In the genomic region with DNA sequence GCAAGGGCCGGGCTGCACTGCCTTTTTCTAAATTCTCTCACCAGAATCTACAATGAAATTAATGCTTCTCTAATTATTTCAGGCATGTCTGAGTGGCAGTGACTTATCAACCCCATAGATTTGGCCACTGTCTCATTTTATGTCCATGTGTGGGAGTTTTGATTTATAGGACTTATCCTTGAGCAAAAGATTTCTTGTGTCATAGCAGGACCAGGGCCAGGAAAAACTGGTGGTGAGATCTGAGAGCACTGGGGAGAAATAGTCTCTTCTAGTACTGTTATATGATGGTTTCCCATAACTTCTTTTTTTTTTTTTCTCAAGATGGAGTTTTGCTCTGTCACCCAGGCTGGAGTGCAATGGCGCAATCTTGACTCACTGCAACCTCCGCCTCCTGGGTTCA, we compare ENCODE assay signal across 20 cellular contexts. TPM values are rescaled to one million over a fixed set of nuclear protein-coding genes. Genes with fewer than 3 reads are reported as not detected.
A peak's percentile ranks its signal among the peaks of the same experiment; 100 is the strongest.
DNase-seq lines count a peak whose midpoint lies in the region; ATAC-seq and TF ChIP-seq lines count a peak whose summit lies in the region.
"Had no signal": no experiment of that assay in that cellular context is flagged by ENCODE, and none has a peak within 500 bp of the region (broad histone marks: within the 10 kb centered on the region; RNA-seq: fewer than 3 reads in every experiment).

No MANE protein-coding gene starts in this region.

- H2AK5ac ChIP-seq in IMR-90 (ENCODE audit: low read depth, low read length) = no peak overlapping the region

- H3K36me3 ChIP-seq in IMR-90 (ENCODE audit: control insufficient read depth, insufficient read depth, low read length) (no peaks in the 10 kb centered on the region), smooth muscle cell (ENCODE audit: low read depth) (no peaks in the 10 kb centered on the region), SK-N-SH (replicated peaks in 1 of 2; ENCODE audit: control insufficient read depth in 1 of 2, insufficient read depth in 2 of 2, low read length in 1 of 2) (no peaks in the 10 kb centered on the region)
- H3K36me3 ChIP-seq in CD8-positive, alpha-beta memory T cell (ENCODE audit: insufficient read depth, low read length) = no peaks in the 10 kb centered on the region
- H3K36me3 ChIP-seq: BE2C had no signal

- H3K14ac ChIP-seq in IMR-90 (replicated peaks; ENCODE audit: low read depth, low read length) = 0 out of 2 replicates have a peak overlapping the region, but pooled peaks have one; percentile 37

- H3K4me3 ChIP-seq in IMR-90 (ENCODE audit: insufficient read depth, low read depth, low read length) (no peak overlapping the region), smooth muscle cell (no peak overlapping the region), SK-N-SH (ENCODE audit: low read depth in 2 of 2, low read length in 1 of 2) (no peak overlapping the region)
- no peak overlapping the region for H3K4me3 ChIP-seq in CD8-positive, alpha-beta memory T cell (ENCODE audit: low read length)
- H3K4me3 ChIP-seq: A549, SK-N-MC had no signal

- WGBS in IMR-90 (ENCODE audit: extremely low coverage in 2 of 2, insufficient read length in 1 of 2), 2 experiments = no CpG with 5 or more reads among the region's 3 CpGs
- WGBS in smooth muscle cell (ENCODE audit: low lambda C conversion rate) = 94% methylated on average over 3 of the region's 3 CpGs
- 60% methylated on average over 3 of the region's 3 CpGs for WGBS in SK-N-SH (ENCODE audit: low lambda C conversion rate)

- POLR2A ChIA-PET in IMR-90 (lab: Charles Lee; ENCODE audit: unreplicated experiment) = no interaction called here
- POLR2A ChIA-PET in CD8-positive, alpha-beta memory T cell (lab: Charles Lee) = no interaction called here
- POLR2A ChIA-PET in SK-N-SH (lab: Yijun Ruan, JAX) = no interaction called here

- no peak overlapping the region for H3K4me3 Mint-ChIP-seq in CD8-positive, alpha-beta memory T cell
- H3K4me3 Mint-ChIP-seq: CD4-positive, alpha-beta memory T cell had no signal

- no peak overlapping the region for H4K91ac ChIP-seq in IMR-90 (ENCODE audit: insufficient read depth, low read depth, low read length)

- peak; percentile 34 for DNase-seq in AG20443 (ENCODE audit: low spot score)
- peak; percentile 43 for DNase-seq in IMR-90
- peak; percentile 30 for DNase-seq in kidney glomerular epithelial cell (lab: John Stamatoyannopoulos, UW)
- DNase-seq in smooth muscle cell (lab: John Stamatoyannopoulos, UW; ENCODE audit: unreplicated experiment) = no peak
- DNase-seq in dermis blood vessel endothelial cell = no peak
- DNase-seq in activated naive CD4-positive, alpha-beta T cell treated with anti-CD3 and anti-CD28 coated beads, Interleukin-2, amount 50 U/mL, for 16 hours = no peak
- no peak for DNase-seq in CD8-positive, alpha-beta memory T cell
- DNase-seq in SK-N-SH = no peak
- DNase-seq: BE2C; CD4-positive, alpha-beta memory T cell; DMS 273 treated with DMSO at 0.1 percent for 48 hours; HCEC 1CT; KG1; NCI-H1048; NCI-H1694 had no signal

- CTCF ChIA-PET in IMR-90 (lab: Yijun Ruan, JAX) = no interaction called here
- CTCF ChIA-PET in CD8-positive, alpha-beta memory T cell (lab: Charles Lee) = no interaction called here
- CTCF ChIA-PET in SK-N-SH (lab: Yijun Ruan, JAX) = no interaction called here

- H3K9ac ChIP-seq in IMR-90 (ENCODE audit: low read depth, low read length) (no peak overlapping the region), smooth muscle cell (ENCODE audit: low read depth) (no peak overlapping the region), SK-N-SH (no peak overlapping the region)

- H3K4me1 Mint-ChIP-seq in CD8-positive, alpha-beta memory T cell = peaks cover 0 to 4% (median 0%) of the 10 kb centered on the region in 3 donors
- H3K4me1 Mint-ChIP-seq: CD4-positive, alpha-beta memory T cell had no signal

- BruUV-seq in IMR-90 (replicated peaks; lab: Mats Ljungman, UMichigan) = no TSS peak

- peaks cover 0 to under 1% (median 0%) of the 10 kb centered on the region in 3 donors for H3K36me3 Mint-ChIP-seq in CD8-positive, alpha-beta memory T cell
- H3K36me3 Mint-ChIP-seq: CD4-positive, alpha-beta memory T cell had no signal

- no peak overlapping the region for H2BK20ac ChIP-seq in IMR-90 (ENCODE audit: low read depth, low read length)

- H2BK5ac ChIP-seq in IMR-90 (ENCODE audit: low read depth, low read length, poor library complexity, severe bottlenecking) = no peak overlapping the region

- H3K9me3 ChIP-seq in IMR-90 (ENCODE audit: control insufficient read depth, insufficient read depth, low read length) = no peaks in the 10 kb centered on the region
- H3K9me3 ChIP-seq in smooth muscle cell (replicated peaks; ENCODE audit: low read depth) = no peaks in the 10 kb centered on the region
- no peaks in the 10 kb centered on the region for H3K9me3 ChIP-seq in CD8-positive, alpha-beta memory T cell (ENCODE audit: low read length)
- H3K9me3 ChIP-seq in SK-N-SH = no peaks in the 10 kb centered on the region
- H3K9me3 ChIP-seq: A549, BE2C had no signal

- no peak for TF ChIP-seq POLR2A in IMR-90 (IDR thresholded peaks at IDR 0.05; ENCODE audit: low read depth, low read length)

- H3K23ac ChIP-seq in IMR-90 (ENCODE audit: low read depth, low read length) = no peak overlapping the region

- no peak overlapping the region for H3K27ac Mint-ChIP-seq in CD8-positive, alpha-beta memory T cell

- H4K20me1 ChIP-seq in IMR-90 (ENCODE audit: insufficient read depth, low read length) = no peaks in the 10 kb centered on the region
- H4K20me1 ChIP-seq in smooth muscle cell (ENCODE audit: low read depth) = no peaks in the 10 kb centered on the region
- no peaks in the 10 kb centered on the region for H4K20me1 ChIP-seq in SK-N-SH (ENCODE audit: insufficient read depth)

- H3K9me3 Mint-ChIP-seq in CD8-positive, alpha-beta memory T cell = no peaks in the 10 kb centered on the region
- H3K9me3 Mint-ChIP-seq: CD4-positive, alpha-beta memory T cell had no signal

- no peak overlapping the region for H3K27ac ChIP-seq in IMR-90 (ENCODE audit: insufficient read depth, low read length)
- peak overlapping the region; percentile 8 for H3K27ac ChIP-seq in smooth muscle cell (ENCODE audit: low read depth)
- no peak overlapping the region for H3K27ac ChIP-seq in CD8-positive, alpha-beta memory T cell (ENCODE audit: low read depth, low read length)
- no peak overlapping the region for H3K27ac ChIP-seq in SK-N-SH (ENCODE audit: low read depth in 2 of 2, low read length in 1 of 2)
- H3K27ac ChIP-seq: A549, HL-60, SK-N-MC had no signal

- no peaks in the 10 kb centered on the region for H3F3A ChIP-seq in smooth muscle cell (ENCODE audit: low read depth)
- H3F3A ChIP-seq in SK-N-SH (replicated peaks; ENCODE audit: insufficient read depth) = no peaks in the 10 kb centered on the region

- no peak overlapping the region for H2BK120ac ChIP-seq in IMR-90 (ENCODE audit: low read depth, low read length)

- TF ChIP-seq RAD21 in IMR-90 (IDR thresholded peaks at IDR 0.05; ENCODE audit: low read length) (no peak), SK-N-SH (IDR thresholded peaks at IDR 0.05; ENCODE audit: low read length) (no peak)

- H3K4me1 ChIP-seq in IMR-90 (ENCODE audit: control insufficient read depth, insufficient read depth, low read length) = peaks cover 2% of the 10 kb centered on the region; the same call in 1 of the 2 replicates
- peaks cover 10% of the 10 kb centered on the region for H3K4me1 ChIP-seq in smooth muscle cell (ENCODE audit: low read depth)
- no peaks in the 10 kb centered on the region for H3K4me1 ChIP-seq in CD8-positive, alpha-beta memory T cell (ENCODE audit: insufficient read depth, low read length)
- H3K4me1 ChIP-seq in SK-N-SH (ENCODE audit: control insufficient read depth in 1 of 2, insufficient read depth in 2 of 2, low read depth in 1 of 2, low read length in 1 of 2) = no peaks in the 10 kb centered on the region
- H3K4me1 ChIP-seq: A549, BE2C had no signal

- peaks cover 11 to 45% of the 10 kb centered on the region in 2 donors for H3K27me3 Mint-ChIP-seq in CD8-positive, alpha-beta memory T cell

- H3K18ac ChIP-seq in IMR-90 (ENCODE audit: low read depth, low read length) = no peak overlapping the region

- H4K8ac ChIP-seq in IMR-90 (ENCODE audit: low read depth in 2 of 2, low read length in 2 of 2) = no peak overlapping the region

- H3K79me2 ChIP-seq in smooth muscle cell (ENCODE audit: low read depth) = no peaks in the 10 kb centered on the region
- H3K79me2 ChIP-seq in SK-N-SH (ENCODE audit: insufficient read depth) = no peaks in the 10 kb centered on the region

- no peaks in the 10 kb centered on the region for H3K79me1 ChIP-seq in IMR-90 (ENCODE audit: low read depth in 1 of 2, low read length in 2 of 2)

- no peaks in the 10 kb centered on the region for H3K9me2 ChIP-seq in SK-N-SH

- no peak overlapping the region for H4K5ac ChIP-seq in IMR-90 (ENCODE audit: low read depth, low read length)

- ATAC-seq in IMR-90 (ENCODE audit: low read depth) = no peak
- ATAC-seq: A549 had no signal

- no peaks in the 10 kb centered on the region for H3K9me1 ChIP-seq in IMR-90 (ENCODE audit: insufficient read depth, low read length)

- intact Hi-C loops in IMR-90 (cut with micrococcal nuclease) = no loop called here

- no peak overlapping the region for H2AFZ ChIP-seq in IMR-90 (replicated peaks; ENCODE audit: low read length, poor library complexity)
- H2AFZ ChIP-seq in smooth muscle cell (ENCODE audit: low read depth) = no peak overlapping the region
- H2AFZ ChIP-seq in SK-N-SH (ENCODE audit: low read depth) = no peak overlapping the region

- in situ Hi-C loops in IMR-90 (cut with MboI; ENCODE audit: low sequenced_read_pairs) = no loop called here

- H3K4me2 ChIP-seq in IMR-90 (ENCODE audit: low read depth, low read length) = no peak overlapping the region
- H3K4me2 ChIP-seq in smooth muscle cell = no peak overlapping the region
- H3K4me2 ChIP-seq in SK-N-SH = no peak overlapping the region
- H3K4me2 ChIP-seq: A549 had no signal

- H3K4ac ChIP-seq in IMR-90 (ENCODE audit: low read depth, low read length) = no peak overlapping the region

- no peak overlapping the region for H2BK15ac ChIP-seq in IMR-90 (ENCODE audit: low read depth, low read length)

- TF ChIP-seq CTCF in IMR-90 (conservative IDR thresholded peaks at IDR 0.05; ENCODE audit: low read depth, low read length) = no peak
- no peak for TF ChIP-seq CTCF in smooth muscle cell (IDR thresholded peaks at IDR 0.05; ENCODE audit: borderline replicate concordance, insufficient read depth, poor library complexity, severe bottlenecking)
- no peak for TF ChIP-seq CTCF in SK-N-SH (IDR thresholded peaks at IDR 0.05)

- H3K27me3 ChIP-seq in IMR-90 (ENCODE audit: control insufficient read depth, insufficient read depth, low read length) (no peaks in the 10 kb centered on the region), smooth muscle cell (ENCODE audit: low read depth) (no peaks in the 10 kb centered on the region), SK-N-SH (ENCODE audit: insufficient read depth) (peaks cover 70% of the 10 kb centered on the region)
- H3K27me3 ChIP-seq in CD8-positive, alpha-beta memory T cell (ENCODE audit: insufficient read depth, low read length, poor library complexity, severe bottlenecking) = no peaks in the 10 kb centered on the region

- H2AK9ac ChIP-seq in IMR-90 (replicated peaks; ENCODE audit: low read depth, low read length, poor library complexity) = no peak overlapping the region

- H3K56ac ChIP-seq in IMR-90 (ENCODE audit: extremely low read depth, insufficient read depth, low read length) = no peak overlapping the region

- dilution Hi-C loops in IMR-90 (cut with HindIII; ENCODE audit: low sequenced_read_pairs, unreplicated experiment) = no loop called here

- no peak for TF ChIP-seq EP300 in SK-N-SH (IDR thresholded peaks at IDR 0.05; ENCODE audit: borderline replicate concordance in 1 of 2, low read depth in 1 of 2, low read length in 1 of 2)

RNA-seq across cellular contexts. Expression of a gene that starts 1.5 kb away (rescaled TPM):
- total RNA-seq in IMR-90 (2012; rRNA removed) = 0.28 and 0.36 TPM in 2 replicates
- 0.32 and 0.39 TPM in 2 replicates for polyA plus RNA-seq in IMR-90 (2012; rRNA removed)
- 0.11 and 0.41 TPM in 2 replicates for polyA plus RNA-seq in IMR-90 (2012; cell fraction: cytosol; rRNA removed)
- 0.09 and 0.17 TPM in 2 replicates for polyA plus RNA-seq in IMR-90 (2012; cell fraction: nucleus; rRNA removed; ENCODE audit: low replicate concordance)
- total RNA-seq in smooth muscle cell = 39.7 and 46.3 TPM in 2 replicates
- 4.5 and 14.4 TPM in 2 replicates for polyA plus RNA-seq in smooth muscle cell
- total RNA-seq in dermis blood vessel endothelial cell = 0.47 and 1.9 TPM in 2 replicates
- total RNA-seq in CD8-positive, alpha-beta memory T cell = not detected
- polyA plus RNA-seq in CD8-positive, alpha-beta memory T cell = not detected
- not detected in 2 replicates for polyA plus RNA-seq in SK-N-SH (2012; rRNA removed)
- not detected in 2 replicates for polyA plus RNA-seq in SK-N-SH (2012; cell fraction: cytosol; rRNA removed)
- polyA plus RNA-seq in SK-N-SH (2012; cell fraction: nucleus; rRNA removed) = not detected in 2 replicates
- total RNA-seq: CD4-positive, alpha-beta memory T cell; Daoy; M059J had no signal
- polyA plus RNA-seq: A549 had no signal

RNA-seq across cellular contexts. Expression of a gene that starts 27.8 kb away (rescaled TPM):
- total RNA-seq in IMR-90 (2012; rRNA removed) (not detected in 2 replicates), smooth muscle cell (not detected in 2 replicates), dermis blood vessel endothelial cell (not detected in 2 replicates)
- polyA plus RNA-seq in IMR-90 (2012; rRNA removed) (0.15 TPM in 1 of 2 replicates, not detected in the other), smooth muscle cell (not detected in 2 replicates), SK-N-SH (2012; rRNA removed) (not detected in 2 replicates)
- polyA plus RNA-seq in IMR-90 (2012; cell fraction: cytosol; rRNA removed) = 0.08 and 0.16 TPM in 2 replicates
- 0.09 TPM in 1 of 2 replicates, not detected in the other for polyA plus RNA-seq in IMR-90 (2012; cell fraction: nucleus; rRNA removed; ENCODE audit: low replicate concordance)
- not detected for total RNA-seq in CD8-positive, alpha-beta memory T cell
- not detected for polyA plus RNA-seq in CD8-positive, alpha-beta memory T cell
- polyA plus RNA-seq in SK-N-SH (2012; cell fraction: cytosol; rRNA removed) = not detected in 2 replicates
- polyA plus RNA-seq in SK-N-SH (2012; cell fraction: nucleus; rRNA removed) = not detected in 2 replicates
- total RNA-seq: CD4-positive, alpha-beta memory T cell; Daoy; M059J had no signal
- polyA plus RNA-seq: A549; CD4-positive, alpha-beta memory T cell had no signal

RNA-seq across cellular contexts. Expression of a gene that starts 45.1 kb away (rescaled TPM):
- total RNA-seq in IMR-90 (2012; rRNA removed) = not detected in 2 replicates
- not detected in 2 replicates for polyA plus RNA-seq in IMR-90 (2012; rRNA removed)
- polyA plus RNA-seq in IMR-90 (2012; cell fraction: cytosol; rRNA removed) = not detected in 2 replicates
- polyA plus RNA-seq in IMR-90 (2012; cell fraction: nucleus; rRNA removed; ENCODE audit: low replicate concordance) = not detected in 2 replicates
- total RNA-seq in smooth muscle cell = not detected in 2 replicates
- polyA plus RNA-seq in smooth muscle cell = not detected in 2 replicates
- total RNA-seq in dermis blood vessel endothelial cell = not detected in 2 replicates
- not detected for total RNA-seq in CD8-positive, alpha-beta memory T cell
- not detected for polyA plus RNA-seq in CD8-positive, alpha-beta memory T cell
- polyA plus RNA-seq in SK-N-SH (2012; rRNA removed) = not detected in 2 replicates
- not detected in 2 replicates for polyA plus RNA-seq in SK-N-SH (2012; cell fraction: cytosol; rRNA removed)
- not detected in 2 replicates for polyA plus RNA-seq in SK-N-SH (2012; cell fraction: nucleus; rRNA removed)
- total RNA-seq: CD4-positive, alpha-beta memory T cell; Daoy; M059J had no signal
- polyA plus RNA-seq: A549; CD4-positive, alpha-beta memory T cell had no signal

RNA-seq across cellular contexts. Expression of a gene that starts 53.9 kb away (rescaled TPM):
- total RNA-seq in IMR-90 (2012; rRNA removed) (not detected in 2 replicates), smooth muscle cell (not detected in 2 replicates), dermis blood vessel endothelial cell (not detected in 2 replicates)
- polyA plus RNA-seq in IMR-90 (2012; rRNA removed) (not detected in 2 replicates), smooth muscle cell (not detected in 2 replicates), SK-N-SH (2012; rRNA removed) (not detected in 2 replicates)
- not detected in 2 replicates for polyA plus RNA-seq in IMR-90 (2012; cell fraction: cytosol; rRNA removed)
- polyA plus RNA-seq in IMR-90 (2012; cell fraction: nucleus; rRNA removed; ENCODE audit: low replicate concordance) = not detected in 2 replicates
- total RNA-seq in CD8-positive, alpha-beta memory T cell = not detected
- not detected for polyA plus RNA-seq in CD8-positive, alpha-beta memory T cell
- polyA plus RNA-seq in SK-N-SH (2012; cell fraction: cytosol; rRNA removed) = not detected in 2 replicates
- not detected in 2 replicates for polyA plus RNA-seq in SK-N-SH (2012; cell fraction: nucleus; rRNA removed)
- total RNA-seq: CD4-positive, alpha-beta memory T cell; Daoy; M059J had no signal
- polyA plus RNA-seq: CD4-positive, alpha-beta memory T cell had no signal

RNA-seq across cellular contexts. Expression of a gene that starts 55.0 kb away (rescaled TPM):
- total RNA-seq in IMR-90 (2012; rRNA removed) (not detected in 2 replicates), smooth muscle cell (not detected in 2 replicates), dermis blood vessel endothelial cell (not detected in 2 replicates)
- polyA plus RNA-seq in IMR-90 (2012; rRNA removed) (not detected in 2 replicates), smooth muscle cell (not detected in 2 replicates), SK-N-SH (2012; rRNA removed) (not detected in 2 replicates)
- polyA plus RNA-seq in IMR-90 (2012; cell fraction: cytosol; rRNA removed) = not detected in 2 replicates
- not detected in 2 replicates for polyA plus RNA-seq in IMR-90 (2012; cell fraction: nucleus; rRNA removed; ENCODE audit: low replicate concordance)
- total RNA-seq in CD8-positive, alpha-beta memory T cell = not detected
- not detected for polyA plus RNA-seq in CD8-positive, alpha-beta memory T cell
- polyA plus RNA-seq in SK-N-SH (2012; cell fraction: cytosol; rRNA removed) = not detected in 2 replicates
- polyA plus RNA-seq in SK-N-SH (2012; cell fraction: nucleus; rRNA removed) = not detected in 2 replicates
- total RNA-seq: CD4-positive, alpha-beta memory T cell; Daoy had no signal
- polyA plus RNA-seq: A549; CD4-positive, alpha-beta memory T cell had no signal

Comparison
In these comparisons a context has a peak if more than half of its experiments do, and no peak if none do; other contexts are left out.
1. DNase-seq: peak in AG20443 (single experiment), IMR-90 (single experiment) and kidney glomerular epithelial cell (single experiment); none in smooth muscle cell (single experiment), dermis blood vessel endothelial cell (single experiment), activated naive CD4-positive, alpha-beta T cell treated with anti-CD3 and anti-CD28 coated beads, Interleukin-2, amount 50 U/mL, for 16 hours (single experiment), CD8-positive, alpha-beta memory T cell (0 of 5) and SK-N-SH (single experiment).
2. RNA of a gene that starts 1.5 kb away (total RNA-seq): 39.7 to 46.3 TPM in smooth muscle cell; 0.47 to 1.9 TPM in dermis blood vessel endothelial cell, 0.28 to 0.36 TPM in IMR-90 and not detected in CD8-positive, alpha-beta memory T cell; every median in the first group is over 10 times any median in the second.